Comparison of ENCODE assay signal across 18 cellular contexts in the genomic region with DNA sequence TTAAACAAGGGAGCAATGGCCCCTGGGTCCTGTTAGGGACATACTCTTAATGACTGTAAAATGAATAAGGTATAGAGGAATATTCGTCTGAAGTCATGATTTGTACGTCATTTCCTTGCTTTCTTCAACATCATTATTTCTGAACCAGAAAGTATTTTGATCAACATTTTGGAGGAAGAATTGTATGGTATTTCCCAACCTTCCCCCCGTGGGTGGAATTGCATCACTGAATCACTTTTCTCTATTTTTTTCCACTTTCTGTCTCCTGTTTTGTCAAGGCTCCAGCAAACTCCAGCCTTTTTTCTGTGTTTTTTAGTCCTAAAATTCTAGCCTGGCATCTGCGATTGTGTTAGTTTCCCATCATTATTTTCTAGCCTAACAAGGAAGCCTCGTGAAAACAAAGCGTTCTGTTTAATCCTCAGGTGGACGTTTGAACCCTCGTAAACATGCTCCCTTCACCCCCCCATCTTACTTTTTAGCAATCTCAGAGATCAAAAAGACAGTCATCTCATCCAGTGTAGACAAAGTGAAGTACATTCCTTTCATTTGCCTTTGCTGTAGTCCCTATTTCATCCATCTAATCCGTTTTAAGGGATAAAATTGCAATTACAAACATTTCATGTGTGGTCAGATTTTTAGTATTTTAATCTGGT.
DNase-seq lines count a peak whose midpoint lies in the region; ATAC-seq and TF ChIP-seq lines count a peak whose summit lies in the region.
"Had no signal": no experiment of that assay in that cellular context is flagged by ENCODE, and none has a peak within 500 bp of the region (broad histone marks: within the 10 kb centered on the region; RNA-seq: fewer than 3 reads in every experiment).

No MANE protein-coding gene starts in this region.

- peak overlapping the region; percentile 10 for H3K27ac Mint-ChIP-seq in activated CD4-positive, alpha-beta T cell treated with anti-CD3 and anti-CD28 coated beads, Interleukin-2, amount 10 ng/mL, durations not matched to agents 24 days and 14 days
- H3K27ac Mint-ChIP-seq: T-helper 1 cell treated with Interleukin-12 subunit alpha and Interleukin-12 subunit beta and Interleukin-4 antibody, amounts not matched to agents 30 μg/mL and 1 μg/mL, for 36 hours had no signal

- H3K27me3 ChIP-seq in lower lobe of right lung (ENCODE audit: low read depth) (no peaks in the 10 kb centered on the region), tibial artery (no peaks in the 10 kb centered on the region)
- H3K27me3 ChIP-seq: right atrium auricular region had no signal

- no peaks in the 10 kb centered on the region for H3K9me3 Mint-ChIP-seq in activated CD4-positive, alpha-beta T cell treated with anti-CD3 and anti-CD28 coated beads, Interleukin-2, amount 10 ng/mL, durations not matched to agents 24 days and 14 days
- H3K9me3 Mint-ChIP-seq: brain; nephron; T-helper 1 cell treated with Interleukin-12 subunit alpha and Interleukin-12 subunit beta and Interleukin-4 antibody, amounts not matched to agents 30 μg/mL and 1 μg/mL, for 36 hours had no signal

- no peak for DNase-seq in activated CD4-positive, alpha-beta T cell treated with anti-CD3 and anti-CD28 coated beads, Interleukin-2, amount 10 ng/mL, durations not matched to agents 24 days and 14 days
- no peak for DNase-seq in activated CD4-positive, alpha-beta T cell treated with anti-CD3 and anti-CD28 coated beads, Interleukin-2, amount 50 U/mL, for 4 hours
- DNase-seq in coronary artery (ENCODE audit: low spot score) = no peak
- no peak for DNase-seq in lower lobe of right lung
- DNase-seq in tibial artery = no peak
- no peak for DNase-seq in OCI-M1 (lab: John Stamatoyannopoulos, UW)
- DNase-seq: activated CD4-positive, alpha-beta T cell treated with anti-CD3 and anti-CD28 coated beads for 48 hours; activated gamma-delta T cell; Caco-2; Kasumi-1; stimulated activated naive CD4-positive, alpha-beta T cell had no signal

- no peak for ATAC-seq in lower lobe of right lung
- ATAC-seq in HG03280 (IDR thresholded peaks at IDR 0.05; ENCODE audit: unreplicated experiment) = no peak
- ATAC-seq in GM18502 (IDR thresholded peaks at IDR 0.05; ENCODE audit: poor library complexity, unreplicated experiment) = no peak

- H3K36me3 ChIP-seq in lower lobe of right lung (no peaks in the 10 kb centered on the region), tibial artery (peaks cover 0 to 4% (median 0%) of the 10 kb centered on the region in 3 donors)
- H3K36me3 ChIP-seq: HAP-1, right atrium auricular region had no signal

- peaks cover 55% of the 10 kb centered on the region for H3K4me1 Mint-ChIP-seq in activated CD4-positive, alpha-beta T cell treated with anti-CD3 and anti-CD28 coated beads, Interleukin-2, amount 10 ng/mL, durations not matched to agents 24 days and 14 days

- TF ChIP-seq CTCF in coronary artery (IDR thresholded peaks at IDR 0.05) (no peak), lower lobe of right lung (IDR thresholded peaks at IDR 0.05) (no peak), tibial artery (IDR thresholded peaks at IDR 0.05) (no peak)

- no peak overlapping the region for H3K4me3 Mint-ChIP-seq in activated CD4-positive, alpha-beta T cell treated with anti-CD3 and anti-CD28 coated beads, Interleukin-2, amount 10 ng/mL, durations not matched to agents 24 days and 14 days
- H3K4me3 Mint-ChIP-seq: brain; nephron; T-helper 1 cell treated with Interleukin-12 subunit alpha and Interleukin-12 subunit beta and Interleukin-4 antibody, amounts not matched to agents 30 μg/mL and 1 μg/mL, for 36 hours had no signal

- no peaks in the 10 kb centered on the region for H3K9me3 ChIP-seq in lower lobe of right lung
- no peaks in the 10 kb centered on the region for H3K9me3 ChIP-seq in tibial artery
- H3K9me3 ChIP-seq: Caco-2, HAP-1, right atrium auricular region had no signal

- H3K27ac ChIP-seq in coronary artery (peak overlapping the region; percentile 1 to 63), lower lobe of right lung (peak overlapping the region; percentile 21), tibial artery (peak overlapping the region; percentile 54 to 73)

- H3K4me3 ChIP-seq in coronary artery = no peak overlapping the region
- H3K4me3 ChIP-seq in lower lobe of right lung = no peak overlapping the region
- no peak overlapping the region for H3K4me3 ChIP-seq in tibial artery
- H3K4me3 ChIP-seq: HAP-1, right atrium auricular region had no signal

- H3K4me1 ChIP-seq in lower lobe of right lung = peaks cover 41% of the 10 kb centered on the region
- peaks cover 0 to 100% (median 65%) of the 10 kb centered on the region in 4 donors for H3K4me1 ChIP-seq in tibial artery
- H3K4me1 ChIP-seq: HAP-1 had no signal

- H3K27me3 Mint-ChIP-seq in activated CD4-positive, alpha-beta T cell treated with anti-CD3 and anti-CD28 coated beads, Interleukin-2, amount 10 ng/mL, durations not matched to agents 24 days and 14 days = no peaks in the 10 kb centered on the region
- H3K27me3 Mint-ChIP-seq: brain had no signal

- H3K36me3 Mint-ChIP-seq in activated CD4-positive, alpha-beta T cell treated with anti-CD3 and anti-CD28 coated beads, Interleukin-2, amount 10 ng/mL, durations not matched to agents 24 days and 14 days (ENCODE audit: low read depth) = peaks cover 61% of the 10 kb centered on the region

- intact Hi-C loops in activated CD4-positive, alpha-beta T cell treated with anti-CD3 and anti-CD28 coated beads, Interleukin-2, amount 10 ng/mL, durations not matched to agents 24 days and 14 days (cut with micrococcal nuclease) = loop anchor here (5.0 kb wide), 1 partner anchor 296 kb away; no protein-coding TSS in a partner anchor
- intact Hi-C loops in lower lobe of right lung (cut with DNase I) = no loop called here
- intact Hi-C loops in tibial artery (cut with DNase I; ENCODE audit: low total_unique reads) = no loop called here
